ENCODE assay signal across 9 cellular contexts in the genomic region with DNA sequence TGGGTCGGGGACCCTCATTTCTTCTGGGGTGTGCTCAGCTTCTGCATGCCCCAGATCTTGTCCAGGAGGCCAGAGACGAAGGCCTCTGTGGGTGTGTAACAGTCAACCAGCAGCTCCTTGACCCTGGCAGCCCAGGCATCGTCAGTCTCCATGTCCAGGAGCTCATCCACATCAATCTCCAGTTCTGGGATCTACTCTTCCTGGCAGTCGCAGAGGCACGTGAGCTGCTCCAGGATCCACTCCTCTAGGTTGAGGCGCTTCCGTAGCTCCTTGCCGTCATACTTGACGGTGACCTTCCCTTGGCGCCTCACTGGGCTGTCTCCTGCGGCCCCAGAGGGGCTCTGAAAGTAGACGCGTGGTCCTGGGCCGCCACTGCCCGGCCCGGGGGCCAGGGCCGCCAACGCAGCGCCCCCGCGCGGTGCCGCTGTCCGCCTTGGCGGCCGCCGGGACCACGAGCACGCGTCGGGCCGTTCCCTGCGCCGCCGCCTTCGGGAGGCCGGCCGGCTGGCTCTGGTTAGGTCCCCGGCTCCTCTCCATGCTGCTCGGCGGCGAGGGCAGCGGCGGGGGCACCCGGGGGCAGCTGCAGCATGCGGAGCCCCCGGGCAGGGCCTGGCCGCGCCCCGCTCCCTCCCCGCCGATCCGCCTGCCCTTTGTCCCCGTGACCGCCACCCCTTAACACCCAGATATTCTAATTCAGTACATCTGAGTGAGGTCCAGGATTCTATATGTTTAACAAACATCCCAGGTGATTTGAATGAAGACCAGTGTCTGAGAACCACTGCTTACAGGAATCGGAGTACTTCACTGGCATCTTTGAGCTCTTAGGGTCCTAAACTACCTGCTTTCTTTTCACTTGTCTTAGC.
DNase-seq lines count a peak whose midpoint lies in the region; ATAC-seq and TF ChIP-seq lines count a peak whose summit lies in the region.
"Had no signal": no experiment of that assay in that cellular context is flagged by ENCODE, and none has a peak within 500 bp of the region (broad histone marks: within the 10 kb centered on the region; RNA-seq: fewer than 3 reads in every experiment).

No MANE protein-coding gene starts in this region.

- peak overlapping the region; percentile 37 for H3K4me3 ChIP-seq in colonic mucosa
- no peak overlapping the region for H3K4me3 ChIP-seq in mucosa of descending colon

- CTCF ChIA-PET in activated CD4-positive, alpha-beta memory T cell treated with anti-CD3 and anti-CD28 coated beads, Interleukin-2, amount 10 ng/mL, durations not matched to agents 7 days and 5 days (lab: Charles Lee) = interaction anchor here (0.6 to 1.0 kb wide), 2 partner anchors 64 to 348 kb away, joined by 3 read pairs; no protein-coding TSS in a partner anchor

- no peaks in the 10 kb centered on the region for H3K9me3 Mint-ChIP-seq in activated CD4-positive, alpha-beta memory T cell treated with anti-CD3 and anti-CD28 coated beads, Interleukin-2, amount 10 ng/mL, durations not matched to agents 7 days and 5 days

- no peak overlapping the region for H3K4me3 Mint-ChIP-seq in activated CD4-positive, alpha-beta memory T cell treated with anti-CD3 and anti-CD28 coated beads, Interleukin-2, amount 10 ng/mL, durations not matched to agents 7 days and 5 days

- H3K27me3 ChIP-seq in colonic mucosa = no peaks in the 10 kb centered on the region

- H3K4me1 ChIP-seq in colonic mucosa (no peaks in the 10 kb centered on the region), mucosa of descending colon (ENCODE audit: low read depth) (no peaks in the 10 kb centered on the region)

- peak overlapping the region in 1 of 2 donors; percentile 24 for H3K9ac ChIP-seq in colonic mucosa (ENCODE audit: low read depth in 2 of 2, low read length in 2 of 2)

- H3K27ac ChIP-seq in colonic mucosa = no peak overlapping the region

- H3K27me3 Mint-ChIP-seq in activated CD4-positive, alpha-beta memory T cell treated with anti-CD3 and anti-CD28 coated beads, Interleukin-2, amount 10 ng/mL, durations not matched to agents 7 days and 5 days = peaks cover 39% of the 10 kb centered on the region

- peaks cover 4% of the 10 kb centered on the region for H3K4me1 Mint-ChIP-seq in activated CD4-positive, alpha-beta memory T cell treated with anti-CD3 and anti-CD28 coated beads, Interleukin-2, amount 10 ng/mL, durations not matched to agents 7 days and 5 days

- TF ChIP-seq CTCF in colonic mucosa (IDR thresholded peaks at IDR 0.05) = no peak
- TF ChIP-seq CTCF in mucosa of descending colon (IDR thresholded peaks at IDR 0.05) = no peak

- peak; percentile 7 for DNase-seq in CD1c-positive myeloid dendritic cell (ENCODE audit: extremely low spot score)
- no peak for DNase-seq in colonic mucosa
- peak in 2 of 3 donors; percentile 21 to 56 for DNase-seq in mucosa of descending colon
- DNase-seq in activated CD4-positive, alpha-beta memory T cell treated with anti-CD3 and anti-CD28 coated beads, Interleukin-2, amount 10 ng/mL, durations not matched to agents 7 days and 5 days = no peak
- no peak for DNase-seq in NCI-H187 (lab: John Stamatoyannopoulos, UW)
- no peak for DNase-seq in NCI-H524 treated with DMSO at 0.1 percent for 48 hours (lab: John Stamatoyannopoulos, UW)
- DNase-seq: COR-L47 had no signal

- POLR2A ChIA-PET in activated CD4-positive, alpha-beta memory T cell treated with anti-CD3 and anti-CD28 coated beads, Interleukin-2, amount 10 ng/mL, durations not matched to agents 7 days and 5 days (lab: Charles Lee) = no interaction called here

- intact Hi-C loops in colonic mucosa (cut with DNase I) (loop anchor here (10.0 kb wide), 1 partner anchor 267 kb away; no protein-coding TSS in a partner anchor), mucosa of descending colon (cut with DNase I, micrococcal nuclease) (loop anchor here in 1 of 2 donors (10.0 kb wide), 1 partner anchor 57 kb away; no protein-coding TSS in a partner anchor)

- no peaks in the 10 kb centered on the region for H3K36me3 Mint-ChIP-seq in activated CD4-positive, alpha-beta memory T cell treated with anti-CD3 and anti-CD28 coated beads, Interleukin-2, amount 10 ng/mL, durations not matched to agents 7 days and 5 days (ENCODE audit: low read depth)

- H3K27ac Mint-ChIP-seq in activated CD4-positive, alpha-beta memory T cell treated with anti-CD3 and anti-CD28 coated beads, Interleukin-2, amount 10 ng/mL, durations not matched to agents 7 days and 5 days = no peak overlapping the region

- no peaks in the 10 kb centered on the region for H3K36me3 ChIP-seq in colonic mucosa
- H3K36me3 ChIP-seq in mucosa of descending colon (ENCODE audit: low read depth) = no peaks in the 10 kb centered on the region

- ATAC-seq in HG03354 (IDR thresholded peaks at IDR 0.05; ENCODE audit: poor library complexity, severe bottlenecking, unreplicated experiment) (peak; percentile 61), mucosa of descending colon (peak; percentile 92), GM18502 (IDR thresholded peaks at IDR 0.05; ENCODE audit: poor library complexity, unreplicated experiment) (no peak)

- H3K9me3 ChIP-seq in colonic mucosa = no peaks in the 10 kb centered on the region
- H3K9me3 ChIP-seq in mucosa of descending colon = no peaks in the 10 kb centered on the region

Comparison
In these comparisons a context has a peak if more than half of its experiments do, and no peak if none do; other contexts are left out.
1. DNase-seq: peak in CD1c-positive myeloid dendritic cell (single experiment) and mucosa of descending colon (2 of 3); none in colonic mucosa (single experiment), activated CD4-positive, alpha-beta memory T cell treated with anti-CD3 and anti-CD28 coated beads, Interleukin-2, amount 10 ng/mL, durations not matched to agents 7 days and 5 days (single experiment), NCI-H187 (0 of 2) and NCI-H524 treated with DMSO at 0.1 percent for 48 hours (single experiment).